Comparison of ENCODE assay signal across 11 cellular contexts in the genomic region with DNA sequence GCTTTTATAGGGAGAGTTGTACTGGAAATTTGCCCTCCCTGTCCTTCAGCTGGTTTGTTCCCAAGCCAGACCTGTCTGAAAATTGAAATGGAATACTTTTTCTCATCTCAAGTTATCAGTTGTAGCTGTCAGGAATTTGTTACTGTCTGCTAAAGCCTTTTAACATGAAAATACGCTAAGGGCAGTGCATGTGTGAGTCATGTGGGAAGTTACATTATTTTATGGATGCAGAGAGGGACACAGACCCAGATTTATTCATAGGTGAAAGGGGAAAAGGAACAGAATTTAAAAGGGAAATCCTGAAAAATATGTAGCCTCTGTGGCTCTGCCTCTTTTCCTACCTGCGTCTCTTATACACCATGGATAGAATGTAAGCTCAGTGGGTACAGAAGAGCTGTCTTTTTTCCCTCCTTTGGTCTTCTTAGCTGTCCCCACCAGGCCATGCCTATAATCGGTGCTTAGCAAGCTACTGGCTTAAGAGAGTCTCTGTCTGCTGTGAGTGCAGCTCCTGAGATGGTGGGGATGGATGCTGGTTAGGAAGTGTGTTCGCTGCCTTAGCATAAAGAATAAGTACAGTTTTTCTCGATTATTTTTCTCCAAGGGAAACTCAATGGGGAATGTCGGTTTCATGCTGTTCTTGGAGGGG.
DNase-seq lines count a peak whose midpoint lies in the region; ATAC-seq and TF ChIP-seq lines count a peak whose summit lies in the region.
"Had no signal": no experiment of that assay in that cellular context is flagged by ENCODE, and none has a peak within 500 bp of the region (broad histone marks: within the 10 kb centered on the region; RNA-seq: fewer than 3 reads in every experiment).

No MANE protein-coding gene starts in this region.

- H3K4me3 ChIP-seq in HUES64 (ENCODE audit: low read length) (no peak overlapping the region), skeletal muscle tissue (ENCODE audit: low read length in 3 of 3) (no peak overlapping the region), esophagus muscularis mucosa (no peak overlapping the region)
- H3K4me3 ChIP-seq: thyroid gland had no signal

- H3K9ac ChIP-seq in HUES64 (ENCODE audit: low read depth, low read length) (no peak overlapping the region), skeletal muscle tissue (ENCODE audit: low read depth in 1 of 3, low read length in 3 of 3) (peak overlapping the region in 1 of 3 donors; percentile 8)

- DNase-seq in left ventricle myocardium superior, result no peak
- DNase-seq in esophagus muscularis mucosa (ENCODE audit: extremely low spot score), result no peak
- DNase-seq in KG1 (lab: John Stamatoyannopoulos, UW), result no peak
- DNase-seq: activated CD8-positive, alpha-beta T cell treated with anti-CD3 and anti-CD28 coated beads, Interleukin-2, amount 10 ng/mL, durations not matched to agents 7 days and 5 days; DMS79; kidney glomerular epithelial cell; thyroid gland had no signal

- H3K36me3 ChIP-seq in HUES64 (ENCODE audit: insufficient read depth, low read length) (no peaks in the 10 kb centered on the region), skeletal muscle tissue (ENCODE audit: control insufficient read depth in 3 of 3, insufficient read depth in 3 of 3, low read length in 3 of 3) (no peaks in the 10 kb centered on the region), esophagus muscularis mucosa (no peaks in the 10 kb centered on the region)
- H3K36me3 ChIP-seq: thyroid gland had no signal

- H3K4me1 ChIP-seq in HUES64 (ENCODE audit: insufficient read depth, low read length) (peaks cover 58% of the 10 kb centered on the region), skeletal muscle tissue (ENCODE audit: control insufficient read depth in 3 of 3, insufficient read depth in 3 of 3, low read length in 3 of 3) (peaks cover 40 to 47% (median 45%) of the 10 kb centered on the region in 3 donors), esophagus muscularis mucosa (peaks cover 37 to 67% (median 45%) of the 10 kb centered on the region in 4 donors)

- no peak for TF ChIP-seq EP300 in esophagus muscularis mucosa (IDR thresholded peaks at IDR 0.05)

- H3K27ac ChIP-seq in HUES64 (ENCODE audit: low read depth, low read length), result peak overlapping the region; percentile 54
- H3K27ac ChIP-seq in VCaP, result peak overlapping the region; percentile 64
- H3K27ac ChIP-seq in skeletal muscle tissue (ENCODE audit: low read depth, low read length), result peak overlapping the region; percentile 32
- no peak overlapping the region for H3K27ac ChIP-seq in esophagus muscularis mucosa (replicated peaks in 1 of 4)
- H3K27ac ChIP-seq: thyroid gland had no signal

- TF ChIP-seq CTCF in VCaP (conservative IDR thresholded peaks at IDR 0.05) (no peak), esophagus muscularis mucosa (IDR thresholded peaks at IDR 0.05) (no peak)

- 67% methylated on average over 5 of the region's 6 CpGs for WGBS in HUES64
- WGBS in esophagus muscularis mucosa, result 77% methylated on average over 6 of the region's 6 CpGs

- no peak for TF ChIP-seq POLR2A in esophagus muscularis mucosa (IDR thresholded peaks at IDR 0.05; ENCODE audit: low read depth)

- H3K9me3 ChIP-seq in HUES64 (ENCODE audit: insufficient read depth, low read depth, low read length) (no peaks in the 10 kb centered on the region), skeletal muscle tissue (ENCODE audit: control insufficient read depth in 3 of 3, low read length in 3 of 3) (no peaks in the 10 kb centered on the region), esophagus muscularis mucosa (no peaks in the 10 kb centered on the region)
- H3K9me3 ChIP-seq: thyroid gland had no signal

- H3K27me3 ChIP-seq in HUES64 (ENCODE audit: insufficient read depth, low read length), result no peaks in the 10 kb centered on the region
- H3K27me3 ChIP-seq in skeletal muscle tissue (ENCODE audit: control insufficient read depth in 3 of 3, insufficient read depth in 3 of 3, low read length in 3 of 3), result no peaks in the 10 kb centered on the region
- H3K27me3 ChIP-seq in esophagus muscularis mucosa, result no peaks in the 10 kb centered on the region
- H3K27me3 ChIP-seq: thyroid gland had no signal

- peak; percentile 8 for ATAC-seq in left ventricle myocardium superior
- no peak for ATAC-seq in GM21515 (IDR thresholded peaks at IDR 0.05; ENCODE audit: unreplicated experiment)
- ATAC-seq: activated CD8-positive, alpha-beta T cell treated with anti-CD3 and anti-CD28 coated beads, Interleukin-2, amount 10 ng/mL, durations not matched to agents 7 days and 5 days had no signal

- intact Hi-C loops in left ventricle myocardium superior (cut with micrococcal nuclease) (no loop called here), esophagus muscularis mucosa (cut with DNase I) (no loop called here)

Comparison
In these comparisons a context has a peak if more than half of its experiments do, and no peak if none do; other contexts are left out.
1. H3K27ac ChIP-seq: peak in HUES64 (single experiment), VCaP (single experiment) and skeletal muscle tissue (single experiment); none in esophagus muscularis mucosa (0 of 4).